ENCODE assay signal across 8 cellular contexts in the genomic region with DNA sequence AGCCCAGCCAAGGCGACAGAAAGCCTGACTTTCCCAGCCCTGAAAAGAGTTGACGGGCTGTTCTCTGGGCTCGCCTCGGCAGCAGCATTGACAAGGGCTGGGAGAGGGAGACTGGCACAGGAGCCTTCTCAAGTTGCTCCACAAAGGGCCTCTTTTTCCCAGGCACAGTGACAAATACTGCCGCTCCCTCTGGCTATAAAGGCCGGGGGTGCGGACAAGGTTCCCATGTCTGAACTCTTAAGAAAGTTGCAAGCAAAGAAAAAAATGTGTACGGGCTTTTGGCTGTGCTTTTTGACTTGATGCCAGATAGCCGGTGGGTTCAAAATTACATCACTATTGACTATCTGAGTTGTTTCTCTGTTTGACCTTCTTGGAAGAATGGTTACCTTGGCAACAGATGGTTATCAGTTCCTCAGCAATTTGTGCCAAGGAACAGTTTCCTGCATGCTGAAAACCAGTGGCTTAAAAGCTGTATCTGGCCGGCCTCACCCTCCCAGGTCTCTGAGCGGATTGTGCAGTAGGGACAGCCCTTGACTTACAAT.
A peak's percentile ranks its signal among the peaks of the same experiment; 100 is the strongest.
DNase-seq lines count a peak whose midpoint lies in the region; ATAC-seq lines count a peak whose summit lies in the region.

No MANE protein-coding gene starts in this region.

- H3K27me3 ChIP-seq in trophoblast cell (ENCODE audit: insufficient read depth, low read length) = no peaks in the 10 kb centered on the region

- no peak for ATAC-seq in GM19035 (IDR thresholded peaks at IDR 0.05; ENCODE audit: unreplicated experiment)
- ATAC-seq in HG02870 (IDR thresholded peaks at IDR 0.05; ENCODE audit: unreplicated experiment) = no peak

- no CpG with 5 or more reads among the region's 11 CpGs for WGBS in trophoblast cell (ENCODE audit: extremely low coverage, insufficient coverage, insufficient read length)

- H3K36me3 Mint-ChIP-seq in activated CD4-positive, alpha-beta T cell treated with anti-CD3 and anti-CD28 coated beads, Interleukin-2, amount 10 ng/mL, durations not matched to agents 24 days and 14 days (ENCODE audit: low read depth) = no peaks in the 10 kb centered on the region

- H3K9me3 ChIP-seq in trophoblast cell (ENCODE audit: insufficient read depth, low read depth, low read length) = no peaks in the 10 kb centered on the region

- H3K4me3 ChIP-seq in trophoblast cell (ENCODE audit: low read depth, low read length) = no peak overlapping the region

- no peaks in the 10 kb centered on the region for H3K36me3 ChIP-seq in trophoblast cell (ENCODE audit: control insufficient read depth in 1 of 2, insufficient read depth in 2 of 2, low read length in 2 of 2)

- H4K12ac ChIP-seq in trophoblast cell (ENCODE audit: low read depth, low read length) = no peak overlapping the region

- H4K8ac ChIP-seq in trophoblast cell (ENCODE audit: low read depth, low read length) = no peak overlapping the region

- H2AFZ ChIP-seq in trophoblast cell (ENCODE audit: insufficient read depth, low read length, poor library complexity) = no peak overlapping the region

- no peak overlapping the region for H3K4me2 ChIP-seq in trophoblast cell (ENCODE audit: low read length)

- H3K79me2 ChIP-seq in trophoblast cell (ENCODE audit: control insufficient read depth, insufficient read depth, low read length, poor library complexity) = no peaks in the 10 kb centered on the region

- H4K91ac ChIP-seq in trophoblast cell (ENCODE audit: low read depth, low read length) = no peak overlapping the region

- H3K9ac ChIP-seq in trophoblast cell (ENCODE audit: low read length) = no peak overlapping the region

- no peaks in the 10 kb centered on the region for H3K9me3 Mint-ChIP-seq in activated CD4-positive, alpha-beta T cell treated with anti-CD3 and anti-CD28 coated beads, Interleukin-2, amount 10 ng/mL, durations not matched to agents 24 days and 14 days

- no peak overlapping the region for H3K27ac Mint-ChIP-seq in activated CD4-positive, alpha-beta T cell treated with anti-CD3 and anti-CD28 coated beads, Interleukin-2, amount 10 ng/mL, durations not matched to agents 24 days and 14 days

- H2BK12ac ChIP-seq in trophoblast cell (ENCODE audit: low read length) = no peak overlapping the region

- peaks cover 18% of the 10 kb centered on the region for H3K27me3 Mint-ChIP-seq in activated CD4-positive, alpha-beta T cell treated with anti-CD3 and anti-CD28 coated beads, Interleukin-2, amount 10 ng/mL, durations not matched to agents 24 days and 14 days

- intact Hi-C loops in activated CD4-positive, alpha-beta T cell treated with anti-CD3 and anti-CD28 coated beads, Interleukin-2, amount 10 ng/mL, durations not matched to agents 24 days and 14 days (cut with micrococcal nuclease) = no loop called here

- H3K4me3 Mint-ChIP-seq in activated CD4-positive, alpha-beta T cell treated with anti-CD3 and anti-CD28 coated beads, Interleukin-2, amount 10 ng/mL, durations not matched to agents 24 days and 14 days = no peak overlapping the region

- peak overlapping the region; percentile 7 for H3K27ac ChIP-seq in trophoblast cell (ENCODE audit: low read depth, low read length)

- no peak overlapping the region for H2BK5ac ChIP-seq in trophoblast cell (ENCODE audit: low read depth, low read length, poor library complexity)

- no peak overlapping the region for H3K4ac ChIP-seq in trophoblast cell (ENCODE audit: low read depth, low read length)

- H2BK120ac ChIP-seq in trophoblast cell (ENCODE audit: insufficient read depth, low read length, poor library complexity) = no peak overlapping the region

- H3K4me1 Mint-ChIP-seq in activated CD4-positive, alpha-beta T cell treated with anti-CD3 and anti-CD28 coated beads, Interleukin-2, amount 10 ng/mL, durations not matched to agents 24 days and 14 days = no peaks in the 10 kb centered on the region

- H3K4me1 ChIP-seq in trophoblast cell (ENCODE audit: control insufficient read depth in 1 of 2, insufficient read depth in 2 of 2, low read length in 2 of 2) = peaks cover 6 to 9% of the 10 kb centered on the region in 2 experiments

- H3K79me1 ChIP-seq in trophoblast cell (ENCODE audit: low read length) = peaks cover 6% of the 10 kb centered on the region

- H3K23ac ChIP-seq in trophoblast cell (ENCODE audit: low read length) = no peak overlapping the region

- H2AK5ac ChIP-seq in trophoblast cell (ENCODE audit: low read length) = no peak overlapping the region

- no peak overlapping the region for H3K18ac ChIP-seq in trophoblast cell (ENCODE audit: low read length)

- in situ Hi-C loops in SK-MEL-5 (cut with HindIII; ENCODE audit: low pct_unique_long_range_greater_than_20kb, low sequenced_read_pairs) = no loop called here

- peak; percentile 81 for DNase-seq in DMS79 (lab: John Stamatoyannopoulos, UW)
- peak; percentile 87 for DNase-seq in SK-MEL-5 (ENCODE audit: low read depth, low spot score)
- peak; percentile 60 for DNase-seq in fibroblast of peridontal ligament (ENCODE audit: extremely low read depth)
- peak; percentile 89 to 97 for DNase-seq in trophoblast cell
- no peak for DNase-seq in activated CD4-positive, alpha-beta T cell treated with anti-CD3 and anti-CD28 coated beads, Interleukin-2, amount 10 ng/mL, durations not matched to agents 24 days and 14 days
- DNase-seq in epidermal melanocyte (ENCODE audit: insufficient read length, low spot score) = no peak

- H3K14ac ChIP-seq in trophoblast cell (ENCODE audit: low read length) = no peak overlapping the region

Comparison
In these comparisons a context has a peak if more than half of its experiments do, and no peak if none do; other contexts are left out.
1. DNase-seq: peak in DMS79 (single experiment), SK-MEL-5 (single experiment), fibroblast of peridontal ligament (single experiment) and trophoblast cell (2 of 2); none in activated CD4-positive, alpha-beta T cell treated with anti-CD3 and anti-CD28 coated beads, Interleukin-2, amount 10 ng/mL, durations not matched to agents 24 days and 14 days (single experiment) and epidermal melanocyte (single experiment).